ENCODE assay signal across 10 cellular contexts in the genomic region with DNA sequence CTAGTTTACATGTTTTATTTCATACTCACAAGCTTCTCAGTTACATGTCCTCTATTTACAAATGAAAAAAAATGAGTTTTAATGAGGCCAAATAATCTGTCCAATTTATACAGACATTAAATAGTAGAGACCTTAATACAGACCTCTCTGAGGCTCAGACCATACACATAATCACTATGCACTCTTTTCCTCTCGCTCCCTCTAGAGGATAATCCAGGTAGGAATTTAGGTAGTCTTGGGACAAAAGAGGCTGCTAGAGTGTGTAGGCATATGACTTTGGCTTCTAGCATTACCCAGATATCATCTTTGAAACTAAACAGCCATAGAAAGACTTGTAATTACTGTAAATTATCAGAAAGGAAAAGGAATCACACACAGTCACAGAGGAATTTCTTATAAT.
DNase-seq lines count a peak whose midpoint lies in the region; ATAC-seq and TF ChIP-seq lines count a peak whose summit lies in the region.
"Had no signal": no experiment of that assay in that cellular context is flagged by ENCODE, and none has a peak within 500 bp of the region (broad histone marks: within the 10 kb centered on the region; RNA-seq: fewer than 3 reads in every experiment).

No MANE protein-coding gene starts in this region.

- H2BK120ac ChIP-seq in neuronal stem cell (ENCODE audit: low read depth, low read length) = no peak overlapping the region

- H3K36me3 ChIP-seq in colonic mucosa (no peaks in the 10 kb centered on the region), neuronal stem cell (replicated peaks in 1 of 2; ENCODE audit: control insufficient read depth in 2 of 2, insufficient read depth in 2 of 2, low read length in 2 of 2) (no peaks in the 10 kb centered on the region)
- H3K36me3 ChIP-seq: upper lobe of left lung had no signal

- H3K4me3 ChIP-seq in colonic mucosa (no peak overlapping the region), neuronal stem cell (ENCODE audit: low read length in 2 of 2) (no peak overlapping the region)
- H3K4me3 ChIP-seq: upper lobe of left lung had no signal

- no peak overlapping the region for H4K8ac ChIP-seq in neuronal stem cell (ENCODE audit: low read depth, low read length)

- H2BK12ac ChIP-seq in neuronal stem cell (ENCODE audit: low read length) = no peak overlapping the region

- H3K9me3 ChIP-seq in colonic mucosa (no peaks in the 10 kb centered on the region), neuronal stem cell (replicated peaks in 1 of 2; ENCODE audit: control insufficient read depth in 2 of 2, insufficient read depth in 1 of 2, low read depth in 1 of 2, low read length in 2 of 2) (no peaks in the 10 kb centered on the region)
- H3K9me3 ChIP-seq: upper lobe of left lung had no signal

- H3K18ac ChIP-seq in neuronal stem cell (ENCODE audit: low read length) = no peak overlapping the region

- ATAC-seq in GM18498 (IDR thresholded peaks at IDR 0.05; ENCODE audit: unreplicated experiment) = no peak
- no peak for ATAC-seq in activated T-cell treated with anti-CD3 and anti-CD28 coated beads, Interleukin-2, amount 50 U/mL, for 4 hours

- no peak overlapping the region for H3K14ac ChIP-seq in neuronal stem cell (ENCODE audit: low read length)

- H3K4me1 Mint-ChIP-seq in activated T-cell treated with anti-CD3 and anti-CD28 coated beads, Interleukin-2, amount 50 U/mL, for 4 hours (ENCODE audit: low read depth) = no peaks in the 10 kb centered on the region

- H3K4me2 ChIP-seq in neuronal stem cell (ENCODE audit: insufficient read depth, low read length, poor library complexity, severe bottlenecking) = no peak overlapping the region

- H3K27me3 Mint-ChIP-seq in activated T-cell treated with anti-CD3 and anti-CD28 coated beads, Interleukin-2, amount 50 U/mL, for 4 hours (ENCODE audit: low read depth) = no peaks in the 10 kb centered on the region

- H3K4me1 ChIP-seq in colonic mucosa = no peaks in the 10 kb centered on the region
- peaks cover 0 to under 1% of the 10 kb centered on the region in 2 donors for H3K4me1 ChIP-seq in neuronal stem cell (ENCODE audit: control insufficient read depth in 2 of 2, insufficient read depth in 1 of 2, low read depth in 1 of 2, low read length in 2 of 2)
- H3K4me1 ChIP-seq: upper lobe of left lung had no signal

- no peak overlapping the region for H2AFZ ChIP-seq in neuronal stem cell (ENCODE audit: low read length)

- H3K79me1 ChIP-seq in neuronal stem cell (ENCODE audit: low read depth, low read length) = no peaks in the 10 kb centered on the region

- WGBS in neuronal stem cell (ENCODE audit: extremely low coverage in 2 of 2, insufficient read length in 2 of 2, insufficient replicate concordance in 1 of 2), 2 donors = no CpG with 5 or more reads among the region's 1 CpG

- intact Hi-C loops in colonic mucosa (cut with DNase I) = no loop called here

- no peaks in the 10 kb centered on the region for H3K9me3 Mint-ChIP-seq in activated T-cell treated with anti-CD3 and anti-CD28 coated beads, Interleukin-2, amount 50 U/mL, for 4 hours

- no peaks in the 10 kb centered on the region for H3K36me3 Mint-ChIP-seq in activated T-cell treated with anti-CD3 and anti-CD28 coated beads, Interleukin-2, amount 50 U/mL, for 4 hours (ENCODE audit: insufficient read depth)

- DNase-seq in NCI-H1105 treated with DMSO at 0.1 percent for 48 hours (lab: John Stamatoyannopoulos, UW) (peak; percentile 0), NCI-H1105 (lab: John Stamatoyannopoulos, UW) (no peak), MV-4-11 (lab: John Stamatoyannopoulos, UW) (peak; percentile 22), colonic mucosa (no peak), neuronal stem cell (ENCODE audit: low spot score) (peak; percentile 53), GF-D8 (lab: John Stamatoyannopoulos, UW) (no peak)
- DNase-seq in activated T-cell treated with anti-CD3 and anti-CD28 coated beads, Interleukin-2, amount 50 U/mL, for 4 hours = no peak
- DNase-seq: AML-193, upper lobe of left lung had no signal

- H2BK15ac ChIP-seq in neuronal stem cell (ENCODE audit: low read length) = no peak overlapping the region

- H3K27me3 ChIP-seq in colonic mucosa = no peaks in the 10 kb centered on the region
- no peaks in the 10 kb centered on the region for H3K27me3 ChIP-seq in neuronal stem cell (ENCODE audit: control insufficient read depth in 3 of 3, insufficient read depth in 3 of 3, low read depth in 1 of 3, low read length in 3 of 3)
- H3K27me3 ChIP-seq: upper lobe of left lung had no signal

- H3K4me3 Mint-ChIP-seq in activated T-cell treated with anti-CD3 and anti-CD28 coated beads, Interleukin-2, amount 50 U/mL, for 4 hours = no peak overlapping the region

- H3K23ac ChIP-seq in neuronal stem cell (ENCODE audit: low read depth, low read length, poor library complexity) = no peak overlapping the region

- peak; percentile 25 for TF ChIP-seq CTCF in colonic mucosa (IDR thresholded peaks at IDR 0.05)

- H3K9ac ChIP-seq in colonic mucosa (ENCODE audit: low read depth in 2 of 2, low read length in 2 of 2) = no peak overlapping the region
- H3K9ac ChIP-seq in neuronal stem cell (ENCODE audit: low read depth, low read length, poor library complexity) = no peak overlapping the region

- no peak overlapping the region for H2BK5ac ChIP-seq in neuronal stem cell (ENCODE audit: low read length)

- H3K27ac ChIP-seq in colonic mucosa (no peak overlapping the region), neuronal stem cell (replicated peaks; ENCODE audit: low read length) (no peak overlapping the region)
- H3K27ac ChIP-seq: upper lobe of left lung had no signal

- H4K91ac ChIP-seq in neuronal stem cell (ENCODE audit: low read depth, low read length, poor library complexity) = no peak overlapping the region

- H2AK5ac ChIP-seq in neuronal stem cell (ENCODE audit: low read depth, low read length) = no peak overlapping the region

- no peak overlapping the region for H3K4ac ChIP-seq in neuronal stem cell (ENCODE audit: low read length)

Comparison
In these comparisons a context has a peak if more than half of its experiments do, and no peak if none do; other contexts are left out.
1. DNase-seq: peak in NCI-H1105 treated with DMSO at 0.1 percent for 48 hours (single experiment), MV-4-11 (single experiment) and neuronal stem cell (single experiment); none in NCI-H1105 (single experiment), colonic mucosa (single experiment), GF-D8 (single experiment) and activated T-cell treated with anti-CD3 and anti-CD28 coated beads, Interleukin-2, amount 50 U/mL, for 4 hours (single experiment).